8 cellular contexts compared by ENCODE assay signal in genomic region chr16:4612977-4613635, GRCh38. TPM values are rescaled to one million over a fixed set of nuclear protein-coding genes. Genes with fewer than 3 reads are reported as not detected.
DNase-seq lines count a peak whose midpoint lies in the region; TF ChIP-seq lines count a peak whose summit lies in the region.

No MANE protein-coding gene starts in this region.

- peaks cover 47% of the 10 kb centered on the region for H3K4me1 Mint-ChIP-seq in CD14-positive monocyte

- H3K36me3 ChIP-seq in MG63 (peaks cover 29% of the 10 kb centered on the region), neural cell (ENCODE audit: insufficient read depth, low read length) (no peaks in the 10 kb centered on the region)
- peaks cover 7% of the 10 kb centered on the region for H3K36me3 ChIP-seq in effector memory CD4-positive, alpha-beta T cell (ENCODE audit: control insufficient read depth, insufficient read depth, low read length)

- H3K9me3 Mint-ChIP-seq in CD14-positive monocyte: peaks cover 0 to 1% (median 0%) of the 10 kb centered on the region in 7 donors

- intact Hi-C loops in CD14-positive monocyte (cut with micrococcal nuclease): loop anchor here in 1 of 2 donors (5.0 to 10.0 kb wide), 2 partner anchors 39 to 98 kb away; no protein-coding TSS in a partner anchor

- peaks cover 0 to 3% (median 0%) of the 10 kb centered on the region in 3 donors for H3K27me3 Mint-ChIP-seq in CD14-positive monocyte (ENCODE audit: low read depth in 3 of 3)

- H3K4me3 Mint-ChIP-seq in CD14-positive monocyte: peak overlapping the region; percentile 78 to 84

- H2AFZ ChIP-seq in neural cell (ENCODE audit: low read depth, low read length): no peak overlapping the region

- no peak for TF ChIP-seq EP300 in neural cell (conservative IDR thresholded peaks at IDR 0.05; ENCODE audit: poor library complexity, severe bottlenecking)

- peaks cover 13% of the 10 kb centered on the region for H3K79me2 ChIP-seq in neural cell (replicated peaks; ENCODE audit: insufficient read depth, low read length)

- TF ChIP-seq CTCF in CD14-positive monocyte (IDR thresholded peaks at IDR 0.05): no peak
- TF ChIP-seq CTCF in neural cell (IDR thresholded peaks at IDR 0.05; ENCODE audit: poor library complexity, severe bottlenecking): no peak

- H3K9me2 ChIP-seq in neural cell (ENCODE audit: insufficient read depth, low read length): no peaks in the 10 kb centered on the region

- no peak for DNase-seq in CD14-positive monocyte (ENCODE audit: low spot score)
- DNase-seq in MG63: no peak
- DNase-seq in effector memory CD4-positive, alpha-beta T cell: no peak
- no peak for DNase-seq in NCI-H2171 (lab: John Stamatoyannopoulos, UW)
- DNase-seq in stimulated activated CD8-positive, alpha-beta memory T cell treated with anti-CD3 and anti-CD28 coated beads, Interleukin-4, amount 100 ng/mL, for 48 hours: no peak
- DNase-seq in stimulated activated naive CD4-positive, alpha-beta T cell treated with Interleukin-2 at 50 U/mL for 16 hours (lab: John Stamatoyannopoulos, UW): no peak
- no peak for DNase-seq in NCI-H1694 (lab: John Stamatoyannopoulos, UW)

- H3K9ac ChIP-seq in neural cell (ENCODE audit: low read length): peak overlapping the region; percentile 91

- no peak overlapping the region for H3K27ac ChIP-seq in effector memory CD4-positive, alpha-beta T cell (ENCODE audit: insufficient read depth, low read length, poor library complexity, severe bottlenecking)
- H3K27ac ChIP-seq in neural cell (ENCODE audit: low read length): peak overlapping the region; percentile 47

- H3K9me3 ChIP-seq in MG63 (no peaks in the 10 kb centered on the region), neural cell (ENCODE audit: low read length) (no peaks in the 10 kb centered on the region)
- H3K9me3 ChIP-seq in effector memory CD4-positive, alpha-beta T cell (ENCODE audit: control insufficient read depth, low read length): no peaks in the 10 kb centered on the region

- H3K4me1 ChIP-seq in effector memory CD4-positive, alpha-beta T cell (ENCODE audit: control insufficient read depth, insufficient read depth, low read length, poor library complexity, severe bottlenecking): peaks cover 32% of the 10 kb centered on the region

- peak overlapping the region; percentile 91 for H3K4me2 ChIP-seq in neural cell (ENCODE audit: low read length)

- H3K27me3 ChIP-seq in MG63 (no peaks in the 10 kb centered on the region), neural cell (ENCODE audit: insufficient read depth, low read depth, low read length) (no peaks in the 10 kb centered on the region)
- no peaks in the 10 kb centered on the region for H3K27me3 ChIP-seq in effector memory CD4-positive, alpha-beta T cell (replicated peaks; ENCODE audit: control insufficient read depth, insufficient read depth, low read length, poor library complexity, severe bottlenecking)

- peak overlapping the region in 4 of 7 donors; percentile 19 to 82 (median 63) for H3K27ac Mint-ChIP-seq in CD14-positive monocyte

- no peaks in the 10 kb centered on the region for H3F3A ChIP-seq in neural cell (ENCODE audit: insufficient read depth, low read length, poor library complexity, severe bottlenecking)

- peaks cover 5 to 16% of the 10 kb centered on the region in 2 donors for H3K36me3 Mint-ChIP-seq in CD14-positive monocyte

- peaks cover 6% of the 10 kb centered on the region for H4K20me1 ChIP-seq in neural cell (ENCODE audit: insufficient read depth)

- no peak for TF ChIP-seq RAD21 in neural cell (conservative IDR thresholded peaks at IDR 0.05)

- H3K4me3 ChIP-seq in MG63 (peak overlapping the region; percentile 69), neural cell (ENCODE audit: low read length) (peak overlapping the region; percentile 90)
- H3K4me3 ChIP-seq in effector memory CD4-positive, alpha-beta T cell (ENCODE audit: insufficient read depth, low read depth, low read length, poor library complexity, severe bottlenecking): peak overlapping the region; percentile 75

TF ChIP-seq in neural cell, 6 proteins besides CTCF, POLR2A, EP300 and RAD21:
- TF ChIP-seq REST (IDR thresholded peaks at IDR 0.05; ENCODE audit: borderline replicate concordance) (no peak), SMC3 (conservative IDR thresholded peaks at IDR 0.05; ENCODE audit: poor library complexity) (no peak), EZH2 (IDR thresholded peaks at IDR 0.05; ENCODE audit: borderline replicate concordance, insufficient read depth, low read length, poor library complexity, severe bottlenecking) (no peak), POLR2AphosphoS5 (IDR thresholded peaks at IDR 0.05) (no peak), TAF1 (IDR thresholded peaks at IDR 0.05; ENCODE audit: low read depth) (no peak), MXI1 (conservative IDR thresholded peaks at IDR 0.05; ENCODE audit: poor library complexity, severe bottlenecking) (no peak)

RNA-seq across cellular contexts. Expression of gene UBALD1, which starts 1.6 kb away (rescaled TPM):
- polyA plus RNA-seq in CD14-positive monocyte: 1 to 10 TPM; 2.2 to 2.8 TPM
- total RNA-seq in MG63 (2014; rRNA removed; shearing (Covaris generic); ENCODE audit: low replicate concordance): 18.7 and 29.4 TPM in 2 replicates
- 3.3 and 4.1 TPM in 2 replicates for polyA plus RNA-seq in neural cell
- 8.8 and 18.5 TPM in 2 replicates for polyA minus RNA-seq in neural cell

RNA-seq across cellular contexts. Expression of gene MGRN1, which starts 11.5 kb away (rescaled TPM):
- polyA plus RNA-seq in CD14-positive monocyte (1 to 10 TPM; 3.7 to 4.7 TPM), neural cell (35.9 and 47.0 TPM in 2 replicates)
- 8.3 and 13.8 TPM in 2 replicates for total RNA-seq in MG63 (2014; rRNA removed; shearing (Covaris generic); ENCODE audit: low replicate concordance)
- 75.5 and 76.6 TPM in 2 replicates for polyA minus RNA-seq in neural cell

RNA-seq across cellular contexts. Expression of gene C16orf96, which starts 57.0 kb away (rescaled TPM):
- polyA plus RNA-seq in CD14-positive monocyte (not detected), neural cell (0.21 and 0.26 TPM in 2 replicates)
- not detected in 2 replicates for total RNA-seq in MG63 (2014; rRNA removed; shearing (Covaris generic); ENCODE audit: low replicate concordance)
- 0.49 and 0.81 TPM in 2 replicates for polyA minus RNA-seq in neural cell
